1 cellular context compared by ENCODE assay signal in genomic region chr5:40733842-40734563, GRCh38.
TF ChIP-seq lines count a peak whose summit lies in the region.

No MANE protein-coding gene starts in this region.

TF ChIP-seq in GM23338, 12 proteins besides CTCF, POLR2A, EP300 and RAD21 (continued from another document):
- TF ChIP-seq ZNF462 (CRISPR knock-in tag; IDR thresholded peaks at IDR 0.05), result no peak
- TF ChIP-seq EZH2 (IDR thresholded peaks at IDR 0.05; ENCODE audit: low read depth, unreplicated experiment), result no peak
- TF ChIP-seq ZNF114 (CRISPR knock-in tag; IDR thresholded peaks at IDR 0.05), result no peak
- no peak for TF ChIP-seq ZNF331 (CRISPR knock-in tag; IDR thresholded peaks at IDR 0.05; ENCODE audit: low read depth)
